Comparison of ENCODE assay signal across 8 cellular contexts in genomic region chr17:46603125-46603524, GRCh38. TPM values are rescaled to one million over a fixed set of nuclear protein-coding genes. Genes with fewer than 3 reads are reported as not detected.
DNase-seq lines count a peak whose midpoint lies in the region; ATAC-seq lines count a peak whose summit lies in the region.
"Not testable (repeated sequence)": the region's sequence is repeated elsewhere in the genome, so short reads cannot be mapped to it uniquely, and the experiment has no call there.

No MANE protein-coding gene starts in this region.

- H3K9me3 Mint-ChIP-seq in activated T-cell treated with anti-CD3 and anti-CD28 coated beads, Interleukin-2, amount 50 U/mL, for 72 hours; stimulated activated memory B cell treated with anti-CD40 and anti-IgM and Interleukin-4, amounts not matched to agents 10 μg/mL and 1 μg/mL and 100 μg/mL, for 72 hours: not testable (repeated sequence)

- H3K27me3 Mint-ChIP-seq in activated T-cell treated with anti-CD3 and anti-CD28 coated beads, Interleukin-2, amount 50 U/mL, for 72 hours (ENCODE audit: low read depth); stimulated activated memory B cell treated with anti-CD40 and anti-IgM and Interleukin-4, amounts not matched to agents 10 μg/mL and 1 μg/mL and 100 μg/mL, for 72 hours: not testable (repeated sequence)

- DNase-seq in activated T-cell treated with anti-CD3 and anti-CD28 coated beads, Interleukin-2, amount 50 U/mL, for 72 hours = peak; percentile 1 to 6

- peak; percentile 90 for ATAC-seq in GM18498 (IDR thresholded peaks at IDR 0.05; ENCODE audit: unreplicated experiment)
- ATAC-seq in GM18907 (IDR thresholded peaks at IDR 0.05; ENCODE audit: unreplicated experiment) = peak; percentile 87
- peak; percentile 36 for ATAC-seq in GM19468 (IDR thresholded peaks at IDR 0.05; ENCODE audit: extremely low read depth, unreplicated experiment)
- ATAC-seq in HG02642 (IDR thresholded peaks at IDR 0.05; ENCODE audit: poor library complexity, unreplicated experiment) = peak; percentile 90
- peak; percentile 74 for ATAC-seq in HG03064 (IDR thresholded peaks at IDR 0.05; ENCODE audit: low read depth, unreplicated experiment)
- ATAC-seq in HG03457 (IDR thresholded peaks at IDR 0.05; ENCODE audit: unreplicated experiment) = peak; percentile 73
- ATAC-seq in activated T-cell treated with anti-CD3 and anti-CD28 coated beads, Interleukin-2, amount 50 U/mL, for 72 hours (replicated peaks in 1 of 2) = peak; percentile 46 to 52
- peak; percentile 94 for ATAC-seq in stimulated activated memory B cell treated with anti-CD40 and anti-IgM and Interleukin-4, amounts not matched to agents 10 μg/mL and 1 μg/mL and 100 μg/mL, for 72 hours

- H3K4me1 Mint-ChIP-seq in activated T-cell treated with anti-CD3 and anti-CD28 coated beads, Interleukin-2, amount 50 U/mL, for 72 hours (ENCODE audit: low read depth); stimulated activated memory B cell treated with anti-CD40 and anti-IgM and Interleukin-4, amounts not matched to agents 10 μg/mL and 1 μg/mL and 100 μg/mL, for 72 hours: not testable (repeated sequence)

- not testable (repeated sequence) for H3K36me3 Mint-ChIP-seq in activated T-cell treated with anti-CD3 and anti-CD28 coated beads, Interleukin-2, amount 50 U/mL, for 72 hours (ENCODE audit: insufficient read depth in 2 of 2); stimulated activated memory B cell treated with anti-CD40 and anti-IgM and Interleukin-4, amounts not matched to agents 10 μg/mL and 1 μg/mL and 100 μg/mL, for 72 hours

- not testable (repeated sequence) for H3K4me3 Mint-ChIP-seq in activated T-cell treated with anti-CD3 and anti-CD28 coated beads, Interleukin-2, amount 50 U/mL, for 72 hours; stimulated activated memory B cell treated with anti-CD40 and anti-IgM and Interleukin-4, amounts not matched to agents 10 μg/mL and 1 μg/mL and 100 μg/mL, for 72 hours

- H3K27ac Mint-ChIP-seq in activated T-cell treated with anti-CD3 and anti-CD28 coated beads, Interleukin-2, amount 50 U/mL, for 72 hours; stimulated activated memory B cell treated with anti-CD40 and anti-IgM and Interleukin-4, amounts not matched to agents 10 μg/mL and 1 μg/mL and 100 μg/mL, for 72 hours: not testable (repeated sequence)

RNA-seq across cellular contexts. Expression of gene NSF, which starts 12.7 kb away (rescaled TPM):
- 10 to 100 TPM; 34.3 to 43.1 TPM for total RNA-seq in activated T-cell treated with anti-CD3 and anti-CD28 coated beads, Interleukin-2, amount 50 U/mL, for 72 hours

RNA-seq across cellular contexts. Expression of gene ARL17A, which starts 23.6 kb away (rescaled TPM):
- 10 to 100 TPM; 17.9 to 27.8 TPM for total RNA-seq in activated T-cell treated with anti-CD3 and anti-CD28 coated beads, Interleukin-2, amount 50 U/mL, for 72 hours

Comparison
In these comparisons a context has a peak if more than half of its experiments do, and no peak if none do; other contexts are left out.
1. Peak in every context shown above with its lines: DNase-seq and ATAC-seq.
2. ATAC-seq: peak in every context shown above with its lines; median percentile 94 in stimulated activated memory B cell treated with anti-CD40 and anti-IgM and Interleukin-4, amounts not matched to agents 10 μg/mL and 1 μg/mL and 100 μg/mL, for 72 hours; 90 in GM18498; 90 in HG02642; 87 in GM18907; 74 in HG03064; 73 in HG03457; 49 in activated T-cell treated with anti-CD3 and anti-CD28 coated beads, Interleukin-2, amount 50 U/mL, for 72 hours; 36 in GM19468.